In genomic region chr1:149793885-149794284, GRCh38 we compare ENCODE assay signal across 8 cellular contexts. TPM values are rescaled to one million over a fixed set of nuclear protein-coding genes. Genes with fewer than 3 reads are reported as not detected.
"Had no signal": no experiment of that assay in that cellular context is flagged by ENCODE, and none has a peak within 500 bp of the region (broad histone marks: within the 10 kb centered on the region; RNA-seq: fewer than 3 reads in every experiment).

No MANE protein-coding gene starts in this region.

RNA-seq across cellular contexts. Expression of gene FCGR1A, which starts 11.4 kb away (rescaled TPM):
- total RNA-seq: dermis blood vessel endothelial cell; fibroblast of lung; foreskin keratinocyte; mammary epithelial cell; myocyte; naive thymus-derived CD8-positive, alpha-beta T cell; renal cortical epithelial cell had no signal
- polyA plus RNA-seq: fibroblast of lung, foreskin keratinocyte, immature natural killer cell, mammary epithelial cell had no signal
